Comparison of ENCODE assay signal across 13 cellular contexts in genomic region chr18:74806073-74806472, GRCh38.
DNase-seq lines count a peak whose midpoint lies in the region; ATAC-seq, FAIRE-seq and TF ChIP-seq lines count a peak whose summit lies in the region.
"Had no signal": no experiment of that assay in that cellular context is flagged by ENCODE, and none has a peak within 500 bp of the region (broad histone marks: within the 10 kb centered on the region; RNA-seq: fewer than 3 reads in every experiment).

No MANE protein-coding gene starts in this region.

- H3F3A ChIP-seq in GM23338 (replicated peaks; ENCODE audit: low read depth), result no peaks in the 10 kb centered on the region

- BruUV-seq in Panc1 (replicated peaks; lab: Mats Ljungman, UMichigan), result no TSS peak

- peaks cover 26% of the 10 kb centered on the region for H3K4me1 ChIP-seq in GM23338 (ENCODE audit: insufficient read depth)
- peaks cover 9% of the 10 kb centered on the region for H3K4me1 ChIP-seq in Panc1 (ENCODE audit: control insufficient read depth, insufficient read depth, low read length)
- H3K4me1 ChIP-seq in esophagus squamous epithelium, result peaks cover 3 to 16% (median 4%) of the 10 kb centered on the region in 3 donors
- peaks cover 0 to 4% of the 10 kb centered on the region in 2 donors for H3K4me1 ChIP-seq in small intestine (ENCODE audit: control insufficient read depth in 2 of 2, insufficient read depth in 1 of 2, low read depth in 1 of 2, low read length in 1 of 2)

- POLR2A ChIA-PET in Panc1 (lab: Charles Lee), result no interaction called here

- no peak for FAIRE-seq in small intestine (lab: Jason Lieb, UNC)
- FAIRE-seq: HepG2 had no signal

- no peak for TF ChIP-seq POLR2A in esophagus squamous epithelium (IDR thresholded peaks at IDR 0.05)

- CTCF ChIA-PET in Panc1 (lab: Charles Lee), result no interaction called here

- DNase-seq in GM23338 (ENCODE audit: low spot score), result no peak
- no peak for DNase-seq in Panc1 (ENCODE audit: low read depth, low spot score)
- DNase-seq in esophagus squamous epithelium (lab: John Stamatoyannopoulos, UW), result no peak
- peak; percentile 83 for DNase-seq in small intestine
- DNase-seq in type B pancreatic cell (ENCODE audit: extremely low spot score, unreplicated experiment), result no peak
- DNase-seq in SKM-1 treated with dmso at 0.1 percent for 144 hours (lab: John Stamatoyannopoulos, UW; ENCODE audit: unreplicated experiment), result no peak
- DNase-seq: activated CD4-positive, alpha-beta T cell treated with anti-CD3 and anti-CD28 coated beads, Interleukin-2, amount 50 U/mL, for 1 hour; CD8-positive, alpha-beta memory T cell; NCI-H1694 had no signal

- peaks cover 8% of the 10 kb centered on the region for H3K27me3 Mint-ChIP-seq in GM23338 (ENCODE audit: insufficient read depth, low read depth, poor library complexity)
- H3K27me3 Mint-ChIP-seq in type B pancreatic cell, result no peaks in the 10 kb centered on the region
- H3K27me3 Mint-ChIP-seq: brain; CD8-positive, alpha-beta memory T cell had no signal

- H3K4me3 ChIP-seq in GM23338 (no peak overlapping the region), Panc1 (ENCODE audit: low read depth in 2 of 2, low read length in 2 of 2) (no peak overlapping the region), esophagus squamous epithelium (no peak overlapping the region), small intestine (ENCODE audit: low read depth in 1 of 2, low read length in 2 of 2) (no peak overlapping the region)

- ATAC-seq in GM23338, result peak; percentile 26; the same call in 1 of the 3 replicates
- peak; percentile 48 for ATAC-seq in Panc1
- no peak for ATAC-seq in HG02759 (IDR thresholded peaks at IDR 0.05; ENCODE audit: unreplicated experiment)
- ATAC-seq: HepG2 had no signal

- TF ChIP-seq CTCF in GM23338 (conservative IDR thresholded peaks at IDR 0.05; ENCODE audit: low read depth in 2 of 2), result no peak
- no peak for TF ChIP-seq CTCF in Panc1 (IDR thresholded peaks at IDR 0.05)
- no peak for TF ChIP-seq CTCF in esophagus squamous epithelium (IDR thresholded peaks at IDR 0.05)
- TF ChIP-seq CTCF in type B pancreatic cell (conservative IDR thresholded peaks at IDR 0.05), result no peak

- H3K36me3 ChIP-seq in GM23338 (ENCODE audit: insufficient read depth), result no peaks in the 10 kb centered on the region
- no peaks in the 10 kb centered on the region for H3K36me3 ChIP-seq in Panc1 (ENCODE audit: control insufficient read depth, insufficient read depth, low read length)
- no peaks in the 10 kb centered on the region for H3K36me3 ChIP-seq in esophagus squamous epithelium
- H3K36me3 ChIP-seq in small intestine (ENCODE audit: control insufficient read depth in 2 of 2, insufficient read depth in 2 of 2, low read length in 2 of 2), result no peaks in the 10 kb centered on the region

- 61 to 76% methylated on average over 6 of the region's 6 CpGs for WGBS in esophagus squamous epithelium, 2 donors
- WGBS in small intestine, 3 donors, result 26 to 66% (median 36%) methylated on average over 6 of the region's 6 CpGs

- no peak overlapping the region for H3K4me2 ChIP-seq in GM23338

- intact Hi-C loops in Panc1 (cut with micrococcal nuclease; ENCODE audit: unreplicated experiment), result no loop called here
- intact Hi-C loops in esophagus squamous epithelium (cut with DNase I), result no loop called here

- in situ Hi-C loops in Panc1 (cut with HindIII; ENCODE audit: low pct_unique_long_range_greater_than_20kb, low sequenced_read_pairs), result no loop called here

- H3K4me3 Mint-ChIP-seq in GM23338 (no peak overlapping the region), type B pancreatic cell (no peak overlapping the region)
- H3K4me3 Mint-ChIP-seq: brain; CD8-positive, alpha-beta memory T cell had no signal

- H3K27ac Mint-ChIP-seq in GM23338 (no peak overlapping the region), type B pancreatic cell (no peak overlapping the region)
- H3K27ac Mint-ChIP-seq: activated T-helper 2 cell treated with anti-CD3 and anti-CD28 coated beads, Interferon-gamma antibody, Interleukin-2, Interleukin-4, amounts not matched to agents 10 μg/mL and 5 μg/mL and 100 μg/mL, durations not matched to agents 14 hours and 24 hours and 36 hours; CD8-positive, alpha-beta memory T cell had no signal

- H3K9me2 ChIP-seq in GM23338 (ENCODE audit: insufficient read depth), result 0 out of 2 replicates have a peak, but pooled peaks cover 4% of the 10 kb centered on the region

- no peaks in the 10 kb centered on the region for H3K79me2 ChIP-seq in GM23338 (replicated peaks; ENCODE audit: insufficient read depth)

- no peaks in the 10 kb centered on the region for H4K20me1 ChIP-seq in GM23338 (replicated peaks; ENCODE audit: insufficient read depth)

- H3K27me3 ChIP-seq in GM23338 (ENCODE audit: insufficient read depth) (no peaks in the 10 kb centered on the region), Panc1 (ENCODE audit: control insufficient read depth, insufficient read depth, low read length) (no peaks in the 10 kb centered on the region), esophagus squamous epithelium (no peaks in the 10 kb centered on the region), small intestine (ENCODE audit: control insufficient read depth in 2 of 2, insufficient read depth in 2 of 2, low read length in 2 of 2) (no peaks in the 10 kb centered on the region)

- H2AFZ ChIP-seq in GM23338, result no peak overlapping the region

- no peaks in the 10 kb centered on the region for H3K9me3 Mint-ChIP-seq in GM23338
- H3K9me3 Mint-ChIP-seq in type B pancreatic cell, result no peaks in the 10 kb centered on the region
- H3K9me3 Mint-ChIP-seq: activated T-helper 2 cell treated with anti-CD3 and anti-CD28 coated beads, Interferon-gamma antibody, Interleukin-2, Interleukin-4, amounts not matched to agents 10 μg/mL and 5 μg/mL and 100 μg/mL, durations not matched to agents 14 hours and 24 hours and 36 hours; brain; CD8-positive, alpha-beta memory T cell had no signal

- H3K27ac ChIP-seq in GM23338 (ENCODE audit: low read depth) (no peak overlapping the region), Panc1 (ENCODE audit: low read length) (no peak overlapping the region; the same call in 1 of the 2 replicates), esophagus squamous epithelium (peak overlapping the region; percentile 39 to 79 (median 67)), small intestine (ENCODE audit: low read depth in 1 of 2, low read length in 1 of 2) (peak overlapping the region in 1 of 2 donors; percentile 41)

- H3K9me3 ChIP-seq in Panc1 (ENCODE audit: control insufficient read depth, insufficient read depth, low read depth, low read length) (no peaks in the 10 kb centered on the region), esophagus squamous epithelium (no peaks in the 10 kb centered on the region), small intestine (ENCODE audit: control insufficient read depth, low read depth) (no peaks in the 10 kb centered on the region)

- peaks cover 39% of the 10 kb centered on the region for H3K4me1 Mint-ChIP-seq in GM23338
- peaks cover 22% of the 10 kb centered on the region for H3K4me1 Mint-ChIP-seq in type B pancreatic cell (ENCODE audit: unreplicated experiment)
- H3K4me1 Mint-ChIP-seq: CD8-positive, alpha-beta memory T cell had no signal

- H3K36me3 Mint-ChIP-seq in GM23338 (ENCODE audit: low read depth) (no peaks in the 10 kb centered on the region), type B pancreatic cell (peaks cover 4% of the 10 kb centered on the region)
- H3K36me3 Mint-ChIP-seq: brain had no signal

TF ChIP-seq in GM23338, 12 proteins besides CTCF, POLR2A, EP300 and RAD21:
- TF ChIP-seq EZH2 (IDR thresholded peaks at IDR 0.05; ENCODE audit: low read depth, unreplicated experiment) (no peak), POLR2AphosphoS5 (IDR thresholded peaks at IDR 0.05; ENCODE audit: low read depth) (no peak), EZH2phosphoT487 (IDR thresholded peaks at IDR 0.05; ENCODE audit: unreplicated experiment) (no peak), STAT1 (IDR thresholded peaks at IDR 0.05; ENCODE audit: unreplicated experiment) (no peak), NANOG (IDR thresholded peaks at IDR 0.05; ENCODE audit: borderline replicate concordance) (no peak), CREB1 (CRISPR knock-in tag; IDR thresholded peaks at IDR 0.05; ENCODE audit: low read depth) (no peak)

Comparison
In these comparisons a context has a peak if more than half of its experiments do, and no peak if none do; other contexts are left out.
1. H3K27ac ChIP-seq: peak in esophagus squamous epithelium (4 of 4); none in GM23338 (single experiment) and Panc1 (single experiment).